1 cellular context compared by ENCODE assay signal in genomic region chr12:18415227-18415626, GRCh38.
TF ChIP-seq lines count a peak whose summit lies in the region.

No MANE protein-coding gene starts in this region.

TF ChIP-seq in GM23338, 12 proteins besides CTCF, POLR2A, EP300 and RAD21 (continued from another document):
- no peak for TF ChIP-seq EZH2phosphoT487 (IDR thresholded peaks at IDR 0.05; ENCODE audit: unreplicated experiment)
- TF ChIP-seq, protein P1, sequence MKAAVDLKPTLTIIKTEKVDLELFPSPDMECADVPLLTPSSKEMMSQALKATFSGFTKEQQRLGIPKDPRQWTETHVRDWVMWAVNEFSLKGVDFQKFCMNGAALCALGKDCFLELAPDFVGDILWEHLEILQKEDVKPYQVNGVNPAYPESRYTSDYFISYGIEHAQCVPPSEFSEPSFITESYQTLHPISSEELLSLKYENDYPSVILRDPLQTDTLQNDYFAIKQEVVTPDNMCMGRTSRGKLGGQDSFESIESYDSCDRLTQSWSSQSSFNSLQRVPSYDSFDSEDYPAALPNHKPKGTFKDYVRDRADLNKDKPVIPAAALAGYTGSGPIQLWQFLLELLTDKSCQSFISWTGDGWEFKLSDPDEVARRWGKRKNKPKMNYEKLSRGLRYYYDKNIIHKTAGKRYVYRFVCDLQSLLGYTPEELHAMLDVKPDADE (IDR thresholded peaks at IDR 0.05) = no peak
- no peak for TF ChIP-seq ZNF114 (CRISPR knock-in tag; IDR thresholded peaks at IDR 0.05)
- TF ChIP-seq STAT1 (IDR thresholded peaks at IDR 0.05; ENCODE audit: unreplicated experiment) = no peak
- TF ChIP-seq CREB1 (CRISPR knock-in tag; IDR thresholded peaks at IDR 0.05; ENCODE audit: low read depth) = no peak
